9 cellular contexts compared by ENCODE assay signal in the genomic region with DNA sequence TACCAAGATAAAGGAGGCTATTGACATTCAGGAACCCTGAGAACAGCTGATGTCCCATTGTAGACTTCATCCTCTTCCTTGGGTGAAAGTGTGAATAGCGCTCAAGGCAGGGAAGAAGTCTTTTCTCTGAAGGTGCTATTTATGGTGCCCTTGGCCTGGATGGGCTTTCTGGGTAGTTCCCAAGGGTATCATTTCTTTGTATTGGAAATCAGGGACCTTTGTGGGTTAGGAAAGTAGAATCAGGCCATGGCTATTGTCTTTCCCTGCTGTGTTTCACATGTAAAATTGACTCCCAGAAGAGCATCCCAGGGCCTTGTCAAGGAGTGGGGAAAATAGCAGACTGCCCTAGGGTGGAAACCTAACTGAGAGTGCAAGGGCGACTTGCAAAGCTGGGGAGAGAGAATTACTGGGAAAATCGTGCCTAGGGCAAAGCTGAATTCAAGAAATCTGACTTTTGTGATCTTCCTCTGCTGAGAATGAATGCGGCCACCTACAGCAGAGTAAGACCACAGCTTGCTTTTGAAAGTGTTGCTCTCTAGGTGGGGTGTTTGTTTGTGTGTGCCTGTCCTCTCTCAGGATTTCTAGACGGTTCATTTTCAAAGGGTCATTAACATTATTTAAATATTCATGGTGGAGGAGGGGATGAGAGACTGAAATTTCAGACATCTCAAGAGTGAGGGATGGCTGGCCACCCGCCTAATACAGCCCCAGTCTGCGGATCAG.
DNase-seq lines count a peak whose midpoint lies in the region; ATAC-seq, FAIRE-seq and TF ChIP-seq lines count a peak whose summit lies in the region.
"Had no signal": no experiment of that assay in that cellular context is flagged by ENCODE, and none has a peak within 500 bp of the region (broad histone marks: within the 10 kb centered on the region; RNA-seq: fewer than 3 reads in every experiment).

No MANE protein-coding gene starts in this region.

- H3K36me3 ChIP-seq in adipocyte (ENCODE audit: control insufficient read depth, insufficient read depth, low read length, severe bottlenecking) = no peaks in the 10 kb centered on the region
- H3K36me3 ChIP-seq in PC-3 (ENCODE audit: low read depth, low read length) = no peaks in the 10 kb centered on the region

- H3K9me2 ChIP-seq in PC-3 (replicated peaks; ENCODE audit: low read length) = no peaks in the 10 kb centered on the region

- intact Hi-C loops in PC-3 (cut with micrococcal nuclease) = no loop called here

- TF ChIP-seq CTCF in PC-3 (conservative IDR thresholded peaks at IDR 0.05; ENCODE audit: low read depth, low read length) = no peak

- no TSS peak for BruUV-seq in PC-3 (replicated peaks; lab: Mats Ljungman, UMichigan)

- peaks cover 0 to 2% (median 0%) of the 10 kb centered on the region in 7 donors for H3K9me3 Mint-ChIP-seq in naive B cell

- no peaks in the 10 kb centered on the region for H3F3A ChIP-seq in PC-3 (ENCODE audit: low read length, unreplicated experiment)

- H3K4me3 Mint-ChIP-seq in naive B cell = peak overlapping the region; percentile 95 to 100 (median 98)

- ATAC-seq in HG02884 (IDR thresholded peaks at IDR 0.05; ENCODE audit: unreplicated experiment) (peak; percentile 17), naive B cell (ENCODE audit: low read depth in 2 of 2) (no peak), PC-3 (no peak)

- H3K4me1 Mint-ChIP-seq in naive B cell = peaks cover 38 to 52% (median 48%) of the 10 kb centered on the region in 3 donors

- peak overlapping the region; percentile 2 to 97 (median 92) for H3K27ac Mint-ChIP-seq in naive B cell

- H3K4me1 ChIP-seq in adipocyte (ENCODE audit: control insufficient read depth, insufficient read depth, low read length) (peaks cover 26% of the 10 kb centered on the region), PC-3 (ENCODE audit: insufficient read depth, low read length) (peaks cover 14% of the 10 kb centered on the region)

- POLR2A ChIA-PET in PC-3 (lab: Charles Lee; ENCODE audit: unreplicated experiment) = no interaction called here

- H3K27ac ChIP-seq in PC-3 (ENCODE audit: low read length) = no peak overlapping the region
- H3K27ac ChIP-seq: epithelial cell of prostate had no signal

- H2AFZ ChIP-seq in PC-3 (ENCODE audit: low read length) = no peak overlapping the region

- H3K27me3 Mint-ChIP-seq in naive B cell = no peaks in the 10 kb centered on the region

- FAIRE-seq in GM18507 (lab: Jason Lieb, UNC) = peak; percentile 36

- H3K9me3 ChIP-seq in adipocyte (ENCODE audit: control insufficient read depth, low read length) = no peaks in the 10 kb centered on the region
- H3K9me3 ChIP-seq in PC-3 (ENCODE audit: low read length) = no peaks in the 10 kb centered on the region

- H3K9ac ChIP-seq in adipocyte (ENCODE audit: low read length) (peak overlapping the region; percentile 50), PC-3 (ENCODE audit: low read length) (no peak overlapping the region)

- peaks cover 18% of the 10 kb centered on the region; the same call in 1 of the 2 replicates for H4K20me1 ChIP-seq in PC-3 (ENCODE audit: low read length)

- H3K27me3 ChIP-seq in adipocyte (replicated peaks; ENCODE audit: control insufficient read depth, insufficient read depth, low read length) = no peaks in the 10 kb centered on the region
- no peaks in the 10 kb centered on the region for H3K27me3 ChIP-seq in PC-3 (ENCODE audit: low read length)

- CTCF ChIA-PET in PC-3 (lab: Charles Lee) = no interaction called here

- no peaks in the 10 kb centered on the region for H3K36me3 Mint-ChIP-seq in naive B cell

- in situ Hi-C loops in KBM-7 (cut with MboI; ENCODE audit: low pct_unique_long_range_greater_than_20kb, low sequenced_read_pairs) = no loop called here

- no peak for DNase-seq in GM18507 (ENCODE audit: extremely low spot score, insufficient read length, low read depth)
- DNase-seq in adipocyte (ENCODE audit: low read depth) = no peak
- DNase-seq in naive B cell = no peak
- no peak for DNase-seq in PC-3
- DNase-seq in RKO (ENCODE audit: low spot score) = no peak
- DNase-seq in GOT3 (lab: John Stamatoyannopoulos, UW) = no peak
- no peak for DNase-seq in KBM-7

- H3K4me3 ChIP-seq in adipocyte (ENCODE audit: low read length) = peak overlapping the region; percentile 92
- H3K4me3 ChIP-seq in PC-3 (ENCODE audit: low read length) = no peak overlapping the region

- peaks cover 38% of the 10 kb centered on the region for H3K79me2 ChIP-seq in PC-3 (ENCODE audit: low read length)

- H3K4me2 ChIP-seq in PC-3 (ENCODE audit: low read length) = no peak overlapping the region
